In the genomic region with DNA sequence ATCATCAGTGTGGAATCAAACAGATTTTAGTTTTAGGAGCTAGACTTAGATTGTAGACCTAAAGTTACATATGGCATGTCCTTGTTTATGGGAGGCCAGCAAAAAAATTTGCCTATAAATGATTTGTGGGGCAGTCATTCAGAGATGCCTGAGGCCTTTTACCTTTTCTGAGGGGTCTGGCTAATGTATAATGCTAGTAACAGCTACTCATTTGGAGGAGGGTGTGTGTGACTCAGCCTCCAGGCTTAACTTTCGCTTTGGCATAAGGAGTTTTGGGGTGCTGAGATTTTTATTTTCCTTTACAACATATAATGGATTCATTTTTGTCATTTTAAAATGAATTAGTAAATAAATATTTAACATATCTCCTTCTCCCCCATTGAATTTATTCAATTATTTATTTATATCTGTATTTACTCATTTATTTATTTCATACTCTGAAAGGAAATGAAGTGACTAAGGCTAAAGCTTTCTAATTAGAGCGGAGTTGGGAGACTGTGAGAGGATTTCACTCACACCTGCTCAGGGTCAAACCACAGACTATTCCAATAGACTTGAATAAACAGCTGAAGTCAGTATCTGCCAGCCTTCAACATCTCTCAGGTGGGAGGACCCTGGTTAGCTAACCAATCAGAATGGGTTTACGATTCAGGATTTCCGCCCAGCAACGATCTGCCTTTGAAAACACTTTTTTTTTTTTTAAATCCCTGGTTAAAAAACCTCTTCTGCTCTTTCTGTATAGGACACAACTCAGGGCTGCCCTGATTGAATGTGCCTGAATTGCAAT, we compare ENCODE assay signal across 1 cellular context.
TF ChIP-seq lines count a peak whose summit lies in the region.

No MANE protein-coding gene starts in this region.

TF ChIP-seq in GM23338, 12 proteins besides CTCF, POLR2A, EP300 and RAD21 (continued from another document):
- TF ChIP-seq, protein P1, sequence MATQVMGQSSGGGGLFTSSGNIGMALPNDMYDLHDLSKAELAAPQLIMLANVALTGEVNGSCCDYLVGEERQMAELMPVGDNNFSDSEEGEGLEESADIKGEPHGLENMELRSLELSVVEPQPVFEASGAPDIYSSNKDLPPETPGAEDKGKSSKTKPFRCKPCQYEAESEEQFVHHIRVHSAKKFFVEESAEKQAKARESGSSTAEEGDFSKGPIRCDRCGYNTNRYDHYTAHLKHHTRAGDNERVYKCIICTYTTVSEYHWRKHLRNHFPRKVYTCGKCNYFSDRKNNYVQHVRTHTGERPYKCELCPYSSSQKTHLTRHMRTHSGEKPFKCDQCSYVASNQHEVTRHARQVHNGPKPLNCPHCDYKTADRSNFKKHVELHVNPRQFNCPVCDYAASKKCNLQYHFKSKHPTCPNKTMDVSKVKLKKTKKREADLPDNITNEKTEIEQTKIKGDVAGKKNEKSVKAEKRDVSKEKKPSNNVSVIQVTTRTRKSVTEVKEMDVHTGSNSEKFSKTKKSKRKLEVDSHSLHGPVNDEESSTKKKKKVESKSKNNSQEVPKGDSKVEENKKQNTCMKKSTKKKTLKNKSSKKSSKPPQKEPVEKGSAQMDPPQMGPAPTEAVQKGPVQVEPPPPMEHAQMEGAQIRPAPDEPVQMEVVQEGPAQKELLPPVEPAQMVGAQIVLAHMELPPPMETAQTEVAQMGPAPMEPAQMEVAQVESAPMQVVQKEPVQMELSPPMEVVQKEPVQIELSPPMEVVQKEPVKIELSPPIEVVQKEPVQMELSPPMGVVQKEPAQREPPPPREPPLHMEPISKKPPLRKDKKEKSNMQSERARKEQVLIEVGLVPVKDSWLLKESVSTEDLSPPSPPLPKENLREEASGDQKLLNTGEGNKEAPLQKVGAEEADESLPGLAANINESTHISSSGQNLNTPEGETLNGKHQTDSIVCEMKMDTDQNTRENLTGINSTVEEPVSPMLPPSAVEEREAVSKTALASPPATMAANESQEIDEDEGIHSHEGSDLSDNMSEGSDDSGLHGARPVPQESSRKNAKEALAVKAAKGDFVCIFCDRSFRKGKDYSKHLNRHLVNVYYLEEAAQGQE (IDR thresholded peaks at IDR 0.05; ENCODE audit: unreplicated experiment), result no peak
- TF ChIP-seq EZH2 (IDR thresholded peaks at IDR 0.05; ENCODE audit: low read depth, unreplicated experiment), result no peak
- TF ChIP-seq POLR2AphosphoS5 (IDR thresholded peaks at IDR 0.05; ENCODE audit: low read depth), result no peak
- TF ChIP-seq ZNF331 (CRISPR knock-in tag; IDR thresholded peaks at IDR 0.05; ENCODE audit: low read depth), result no peak
- TF ChIP-seq STAT1 (IDR thresholded peaks at IDR 0.05; ENCODE audit: unreplicated experiment), result no peak
- TF ChIP-seq, protein P2, sequence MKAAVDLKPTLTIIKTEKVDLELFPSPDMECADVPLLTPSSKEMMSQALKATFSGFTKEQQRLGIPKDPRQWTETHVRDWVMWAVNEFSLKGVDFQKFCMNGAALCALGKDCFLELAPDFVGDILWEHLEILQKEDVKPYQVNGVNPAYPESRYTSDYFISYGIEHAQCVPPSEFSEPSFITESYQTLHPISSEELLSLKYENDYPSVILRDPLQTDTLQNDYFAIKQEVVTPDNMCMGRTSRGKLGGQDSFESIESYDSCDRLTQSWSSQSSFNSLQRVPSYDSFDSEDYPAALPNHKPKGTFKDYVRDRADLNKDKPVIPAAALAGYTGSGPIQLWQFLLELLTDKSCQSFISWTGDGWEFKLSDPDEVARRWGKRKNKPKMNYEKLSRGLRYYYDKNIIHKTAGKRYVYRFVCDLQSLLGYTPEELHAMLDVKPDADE (IDR thresholded peaks at IDR 0.05), result no peak
- TF ChIP-seq EZH2phosphoT487 (IDR thresholded peaks at IDR 0.05; ENCODE audit: unreplicated experiment), result no peak
- no peak for TF ChIP-seq JUNB (IDR thresholded peaks at IDR 0.05; ENCODE audit: unreplicated experiment)
- TF ChIP-seq NANOG (IDR thresholded peaks at IDR 0.05; ENCODE audit: borderline replicate concordance), result no peak
- no peak for TF ChIP-seq CREB1 (CRISPR knock-in tag; IDR thresholded peaks at IDR 0.05; ENCODE audit: low read depth)
- no peak for TF ChIP-seq ZNF114 (CRISPR knock-in tag; IDR thresholded peaks at IDR 0.05)
